Comparison of ENCODE assay signal across 1 cellular context in genomic region chr7:36289833-36290661, GRCh38.
TF ChIP-seq lines count a peak whose summit lies in the region.

No MANE protein-coding gene starts in this region.

TF ChIP-seq in Ishikawa, 13 proteins besides CTCF, POLR2A, EP300 and RAD21 (continued from another document):
- no peak for TF ChIP-seq USF1 (IDR thresholded peaks at IDR 0.05)
